ENCODE assay signal across 30 cellular contexts in the genomic region with DNA sequence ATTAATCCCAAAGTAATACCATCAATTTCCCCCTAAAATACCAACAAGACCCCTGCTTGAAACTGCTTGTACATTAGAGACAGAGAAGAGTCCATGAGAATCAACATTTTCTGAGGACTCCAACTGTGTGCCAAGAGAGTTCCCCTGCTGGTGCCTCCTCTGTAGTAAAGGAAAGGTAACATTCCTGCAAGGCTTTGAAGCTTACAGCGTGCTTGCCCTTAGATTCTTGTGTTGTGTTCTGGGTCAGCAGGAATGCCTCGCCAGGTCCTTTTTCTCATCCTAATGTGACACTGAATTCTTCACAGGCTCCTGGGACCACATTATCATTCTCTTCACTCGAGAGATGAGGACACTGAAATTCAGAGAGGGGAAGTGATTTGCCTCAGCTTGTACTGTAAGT. TPM values are rescaled to one million over a fixed set of nuclear protein-coding genes. Genes with fewer than 3 reads are reported as not detected.
"Had no signal": no experiment of that assay in that cellular context is flagged by ENCODE, and none has a peak within 500 bp of the region (broad histone marks: within the 10 kb centered on the region; RNA-seq: fewer than 3 reads in every experiment).

No MANE protein-coding gene starts in this region.

- H3K9me3 Mint-ChIP-seq: activated CD4-positive, alpha-beta memory T cell treated with anti-CD3 and anti-CD28 coated beads for 36 hours; activated naive CD8-positive, alpha-beta T cell treated with anti-CD3 and anti-CD28 coated beads for 36 hours; naive B cell; neural crest cell had no signal

- H3K4me1 ChIP-seq: breast epithelium had no signal

- DNase-seq: activated CD4-positive, alpha-beta memory T cell treated with anti-CD3 and anti-CD28 coated beads for 36 hours; activated CD4-positive, alpha-beta T cell treated with anti-CD3 and anti-CD28 coated beads for 48 hours; activated CD4-positive, CD25-positive, alpha-beta regulatory T cell; activated naive CD4-positive, alpha-beta T cell treated with Interleukin-2 at 50 U/mL for 16 hours; activated naive CD8-positive, alpha-beta T cell treated with anti-CD3 and anti-CD28 coated beads for 36 hours; activated T-cell treated with anti-CD3 and anti-CD28 coated beads, Interleukin-2, amount 50 U/mL, for 48 hours; foreskin fibroblast; naive B cell; occipital lobe; retina; sigmoid colon; stimulated activated CD4-positive, alpha-beta T cell treated with anti-CD3 and anti-CD28 coated beads, Interleukin-15, amount 100 ng/mL, for 24 hours; stimulated activated CD4-positive, alpha-beta T cell treated with anti-CD3 and anti-CD28 coated beads, Interleukin-2, amount 100 ng/mL, for 48 hours; stimulated activated CD8-positive, alpha-beta memory T cell treated with anti-CD3 and anti-CD28 coated beads, Interleukin-4, amount 100 ng/mL, for 48 hours; stimulated activated naive CD4-positive, alpha-beta T cell; SW 1271; T-helper 17 cell had no signal

- H3K27me3 Mint-ChIP-seq: activated CD4-positive, alpha-beta memory T cell treated with anti-CD3 and anti-CD28 coated beads for 36 hours; activated naive CD8-positive, alpha-beta T cell treated with anti-CD3 and anti-CD28 coated beads for 36 hours; naive B cell; T-helper 17 cell had no signal

- H3K4me3 Mint-ChIP-seq: activated CD4-positive, alpha-beta memory T cell treated with anti-CD3 and anti-CD28 coated beads for 36 hours; activated naive CD8-positive, alpha-beta T cell treated with anti-CD3 and anti-CD28 coated beads for 36 hours; naive B cell; neural crest cell; T-helper 17 cell had no signal

- H3K27ac Mint-ChIP-seq: activated CD4-positive, alpha-beta memory T cell treated with anti-CD3 and anti-CD28 coated beads for 36 hours; activated naive CD8-positive, alpha-beta T cell treated with anti-CD3 and anti-CD28 coated beads for 36 hours; naive B cell had no signal

- H3K4me1 Mint-ChIP-seq: activated naive CD8-positive, alpha-beta T cell treated with anti-CD3 and anti-CD28 coated beads for 36 hours; neural crest cell had no signal

- H3K4me3 ChIP-seq: breast epithelium, coronary artery, sigmoid colon, smooth muscle cell, thoracic aorta had no signal

- H3K27ac ChIP-seq: breast epithelium, coronary artery, epithelial cell of prostate, sigmoid colon, thoracic aorta had no signal

- H3K36me3 Mint-ChIP-seq: activated CD4-positive, alpha-beta memory T cell treated with anti-CD3 and anti-CD28 coated beads for 36 hours; naive B cell had no signal

- ATAC-seq: T-helper 17 cell had no signal

- H3K36me3 ChIP-seq: breast epithelium had no signal

- H3K4me2 ChIP-seq: smooth muscle cell had no signal

- H3K27me3 ChIP-seq: sigmoid colon had no signal

RNA-seq across cellular contexts. Expression of gene HSFX4, which starts 18.6 kb away (rescaled TPM):
- total RNA-seq: activated CD4-positive, alpha-beta memory T cell treated with anti-CD3 and anti-CD28 coated beads for 36 hours; activated naive CD8-positive, alpha-beta T cell treated with anti-CD3 and anti-CD28 coated beads for 36 hours; breast epithelium; fibroblast of lung; glomerular endothelial cell; lower leg skin; mesenteric fat pad; mucosa of gallbladder; neural crest cell; occipital lobe; posterior vena cava; sigmoid colon; smooth muscle cell; T-helper 17 cell; thoracic aorta; ureter had no signal
- polyA plus RNA-seq: fibroblast of lung, sigmoid colon, smooth muscle cell had no signal
